7 cellular contexts compared by ENCODE assay signal in genomic region chr15:81760686-81761085, GRCh38.
"Had no signal": no experiment of that assay in that cellular context is flagged by ENCODE, and none has a peak within 500 bp of the region (broad histone marks: within the 10 kb centered on the region; RNA-seq: fewer than 3 reads in every experiment).

No MANE protein-coding gene starts in this region.

- ATAC-seq: HCT116 had no signal

- H3K27ac ChIP-seq: GM23248 had no signal

- H3K4me1 ChIP-seq: HAP-1 had no signal

- H3K4me3 Mint-ChIP-seq: HFFc6 had no signal

- H3K27ac Mint-ChIP-seq: HFFc6 had no signal

- DNase-seq: GM23248, GOT3, H7, HFFc6, IMR-90 had no signal
